In the genomic region with DNA sequence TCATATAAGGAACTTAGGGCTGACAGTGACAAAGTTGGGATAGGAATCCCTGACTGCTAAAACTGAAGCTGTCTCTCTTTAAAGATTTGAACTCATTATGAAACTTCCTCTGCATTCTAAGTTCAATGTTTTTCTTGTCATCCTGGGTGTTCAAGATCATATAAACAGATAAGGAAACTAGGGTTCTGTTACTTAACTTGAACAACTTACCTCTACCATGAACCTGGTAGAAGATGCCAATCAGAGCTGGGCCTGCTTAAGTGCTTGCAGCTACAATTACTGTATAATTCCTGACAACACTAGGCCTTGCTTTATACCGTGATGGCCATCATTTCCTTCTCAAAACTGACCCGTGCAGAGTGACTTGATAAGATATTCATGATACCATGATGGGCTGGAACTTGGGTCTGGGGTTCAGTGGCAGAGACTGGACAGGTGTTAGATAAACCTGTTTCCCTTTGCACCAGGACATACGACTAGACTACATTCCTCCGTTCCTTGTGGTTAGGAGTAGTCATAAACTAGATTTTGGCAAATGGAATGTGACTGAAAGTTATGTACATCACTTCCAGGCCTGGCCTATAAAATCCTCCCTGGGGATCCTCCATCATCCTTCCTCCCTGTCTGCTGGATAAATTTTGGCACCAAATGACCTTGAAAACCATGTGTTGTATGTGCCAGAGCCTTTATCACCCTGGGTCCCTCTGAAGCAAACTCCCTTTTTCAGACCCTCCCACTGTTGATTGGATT, we compare ENCODE assay signal across 2 cellular contexts.
TF ChIP-seq lines count a peak whose summit lies in the region.

No MANE protein-coding gene starts in this region.

TF ChIP-seq in IMR-90, 13 proteins besides CTCF, POLR2A, EP300 and RAD21:
- no peak for TF ChIP-seq MXI1 (IDR thresholded peaks at IDR 0.05; ENCODE audit: borderline replicate concordance, low read depth, low read length)
- no peak for TF ChIP-seq SMC3 (IDR thresholded peaks at IDR 0.05; ENCODE audit: low read depth, low read length)
- no peak for TF ChIP-seq CHD1 (IDR thresholded peaks at IDR 0.05; ENCODE audit: low read depth, low read length)
- TF ChIP-seq, protein P1, sequence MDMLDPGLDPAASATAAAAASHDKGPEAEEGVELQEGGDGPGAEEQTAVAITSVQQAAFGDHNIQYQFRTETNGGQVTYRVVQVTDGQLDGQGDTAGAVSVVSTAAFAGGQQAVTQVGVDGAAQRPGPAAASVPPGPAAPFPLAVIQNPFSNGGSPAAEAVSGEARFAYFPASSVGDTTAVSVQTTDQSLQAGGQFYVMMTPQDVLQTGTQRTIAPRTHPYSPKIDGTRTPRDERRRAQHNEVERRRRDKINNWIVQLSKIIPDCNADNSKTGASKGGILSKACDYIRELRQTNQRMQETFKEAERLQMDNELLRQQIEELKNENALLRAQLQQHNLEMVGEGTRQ (IDR thresholded peaks at IDR 0.05; ENCODE audit: low read depth, low read length), result no peak
- no peak for TF ChIP-seq CEBPB (IDR thresholded peaks at IDR 0.05; ENCODE audit: low read depth, low read length)

TF ChIP-seq in H1, 55 proteins besides CTCF, POLR2A, EP300 and RAD21:
- TF ChIP-seq NRF1 (IDR thresholded peaks at IDR 0.05; ENCODE audit: low read depth, low read length) (no peak), RXRA (IDR thresholded peaks at IDR 0.05; ENCODE audit: insufficient read depth, low read depth, low read length) (no peak), EGR1 (IDR thresholded peaks at IDR 0.05; ENCODE audit: borderline replicate concordance, low read depth, low read length) (no peak), NANOG (IDR thresholded peaks at IDR 0.05; ENCODE audit: insufficient read depth, low read depth, low read length, poor library complexity, severe bottlenecking) (no peak), SP2 (IDR thresholded peaks at IDR 0.05; ENCODE audit: low read length) (no peak), RNF2 (IDR thresholded peaks at IDR 0.05; ENCODE audit: borderline replicate concordance, low read depth, low read length, missing control alignments, poor library complexity, severe bottlenecking) (no peak), POLR2AphosphoS5 (IDR thresholded peaks at IDR 0.05; ENCODE audit: low read depth, low read length) (no peak), CBX5 (IDR thresholded peaks at IDR 0.05; ENCODE audit: low read depth, low read length) (no peak), HDAC6 (IDR thresholded peaks at IDR 0.05; ENCODE audit: low read depth, low read length) (no peak), GABPA (IDR thresholded peaks at IDR 0.05; ENCODE audit: borderline replicate concordance, insufficient read depth, low read length) (no peak), SRF (IDR thresholded peaks at IDR 0.05; ENCODE audit: low read depth, low read length) (no peak), SIRT6 (IDR thresholded peaks at IDR 0.05; ENCODE audit: low read length) (no peak), BRCA1 (IDR thresholded peaks at IDR 0.05; ENCODE audit: low read depth, low read length) (no peak)
- TF ChIP-seq, protein P2, sequence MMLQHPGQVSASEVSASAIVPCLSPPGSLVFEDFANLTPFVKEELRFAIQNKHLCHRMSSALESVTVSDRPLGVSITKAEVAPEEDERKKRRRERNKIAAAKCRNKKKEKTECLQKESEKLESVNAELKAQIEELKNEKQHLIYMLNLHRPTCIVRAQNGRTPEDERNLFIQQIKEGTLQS (IDR thresholded peaks at IDR 0.05; ENCODE audit: insufficient read depth, low read depth, low read length), result no peak
TF ChIP-seq in H1: peak in this region for 0.
